11 cellular contexts compared by ENCODE assay signal in genomic region chr19:42875881-42876280, GRCh38. TPM values are rescaled to one million over a fixed set of nuclear protein-coding genes. Genes with fewer than 3 reads are reported as not detected.
DNase-seq lines count a peak whose midpoint lies in the region; FAIRE-seq and TF ChIP-seq lines count a peak whose summit lies in the region.
"Not testable (repeated sequence)": the region's sequence is repeated elsewhere in the genome, so short reads cannot be mapped to it uniquely, and the experiment has no call there.
"Had no signal": no experiment of that assay in that cellular context is flagged by ENCODE, and none has a peak within 500 bp of the region (broad histone marks: within the 10 kb centered on the region; RNA-seq: fewer than 3 reads in every experiment).

No MANE protein-coding gene starts in this region.

- peaks cover 22% of the 10 kb centered on the region for H3K4me1 ChIP-seq in astrocyte (ENCODE audit: insufficient read depth, low read length)
- H3K4me1 ChIP-seq in osteoblast (ENCODE audit: insufficient read depth, low read length): peaks cover 17% of the 10 kb centered on the region

- H3K79me2 ChIP-seq in astrocyte (ENCODE audit: insufficient read depth, low read length); osteoblast (ENCODE audit: insufficient read depth, low read length): not testable (repeated sequence)

- H3K36me3 Mint-ChIP-seq in astrocyte (ENCODE audit: low read depth, unreplicated experiment): not testable (repeated sequence)

- H3K9me3 ChIP-seq in AG04450 (ENCODE audit: control insufficient read depth, insufficient read depth, low read length); astrocyte (ENCODE audit: insufficient read depth, low read depth, low read length); osteoblast (ENCODE audit: low read depth, low read length): not testable (repeated sequence)

- H2AFZ ChIP-seq in astrocyte (ENCODE audit: low read depth, low read length) (peak overlapping the region; percentile 10), osteoblast (ENCODE audit: low read length) (peak overlapping the region; percentile 28)

- peak overlapping the region; percentile 66 for H3K27ac Mint-ChIP-seq in astrocyte (ENCODE audit: unreplicated experiment)

- H4K20me1 ChIP-seq in astrocyte (ENCODE audit: insufficient read depth, low read length); osteoblast (ENCODE audit: insufficient read depth, low read length): not testable (repeated sequence)

- H3K4me3 Mint-ChIP-seq in astrocyte (ENCODE audit: unreplicated experiment): not testable (repeated sequence)

- CTCF ChIA-PET in AG04450 (lab: Charles Lee): interaction anchor here (1.6 kb wide), 1 partner anchor 9 kb away, joined by 7 read pairs; no protein-coding TSS in a partner anchor

- not testable (repeated sequence) for H3K4me3 ChIP-seq in AG04450 (ENCODE audit: low read depth, low read length); astrocyte (ENCODE audit: insufficient read depth, low read depth, low read length); epithelial cell of esophagus (ENCODE audit: low read length); osteoblast (ENCODE audit: insufficient read depth, low read length)

- peaks cover 23% of the 10 kb centered on the region for H3K9me3 Mint-ChIP-seq in astrocyte (ENCODE audit: unreplicated experiment)

- peak; percentile 29 for FAIRE-seq in RCC 7860 (lab: Jason Lieb, UNC)
- not testable (repeated sequence) for FAIRE-seq in astrocyte (lab: Jason Lieb, UNC)

- not testable (repeated sequence) for H3K27me3 ChIP-seq in AG04450 (ENCODE audit: control insufficient read depth, insufficient read depth, low read length); astrocyte (ENCODE audit: insufficient read depth, low read length); osteoblast (ENCODE audit: insufficient read depth, low read length)

- POLR2A ChIA-PET in AG04450 (lab: Yijun Ruan, JAX): interaction anchor here (0.6 kb wide), 1 partner anchor 53 kb away, joined by 8 read pairs; no protein-coding TSS in a partner anchor

- H3K27ac ChIP-seq in AG04450 (ENCODE audit: low read depth, low read length) (peak overlapping the region; percentile 96), astrocyte (ENCODE audit: low read depth, low read length) (peak overlapping the region; percentile 93), osteoblast (ENCODE audit: low read depth, low read length) (peak overlapping the region; percentile 89)

- not testable (repeated sequence) for DNase-seq in AG04450 (ENCODE audit: low read depth, low spot score); osteoblast (ENCODE audit: insufficient read length, low spot score, missing footprints)
- DNase-seq in ELR (ENCODE audit: low read depth) (peak; percentile 57), HS-27A (ENCODE audit: low read depth) (peak; percentile 67), RCC 7860 (ENCODE audit: low spot score) (peak; percentile 65), astrocyte (ENCODE audit: low read depth) (peak; percentile 20), epithelial cell of esophagus (ENCODE audit: low read depth) (peak; percentile 55), iris pigment epithelial cell (ENCODE audit: low read depth) (peak; percentile 12)

- TF ChIP-seq CTCF in AG04450 (IDR thresholded peaks at IDR 0.05; ENCODE audit: low read depth, low read length); astrocyte (IDR thresholded peaks at IDR 0.05; ENCODE audit: insufficient read depth, low read depth, low read length); epithelial cell of esophagus (IDR thresholded peaks at IDR 0.05; ENCODE audit: insufficient read depth, low read depth, low read length, missing control alignments); osteoblast (IDR thresholded peaks at IDR 0.05; ENCODE audit: extremely low read depth, low read depth, low read length): not testable (repeated sequence)

- H3K36me3 ChIP-seq in astrocyte (ENCODE audit: insufficient read depth, low read length); osteoblast (ENCODE audit: insufficient read depth, low read length): not testable (repeated sequence)

- H3K27me3 Mint-ChIP-seq in astrocyte (ENCODE audit: low read depth, unreplicated experiment): not testable (repeated sequence)

- peak overlapping the region; percentile 39 for H3K4me2 ChIP-seq in astrocyte (ENCODE audit: low read length)
- not testable (repeated sequence) for H3K4me2 ChIP-seq in osteoblast (ENCODE audit: insufficient read depth, low read length)

- H3K9ac ChIP-seq in astrocyte (ENCODE audit: low read length): peak overlapping the region; percentile 77

- not testable (repeated sequence) for H3K4me1 Mint-ChIP-seq in astrocyte (ENCODE audit: low read depth, unreplicated experiment)

RNA-seq across cellular contexts. Expression of gene PSG1, which starts 3.6 kb away (rescaled TPM):
- polyA plus RNA-seq in AG04450 (2011; rRNA removed): 2.1 and 2.4 TPM in 2 replicates
- 0.61 and 1.7 TPM in 2 replicates for polyA minus RNA-seq in AG04450 (2011; rRNA and poly(A)+ RNA removed)
- total RNA-seq in astrocyte (0.52 and 1.0 TPM in 2 replicates), osteoblast (0.36 and 1.2 TPM in 2 replicates)
- total RNA-seq: CD4-positive, alpha-beta T cell; H4; Right ventricle myocardium inferior had no signal

RNA-seq across cellular contexts. Expression of gene PSG6, which starts 41.8 kb away (rescaled TPM):
- polyA plus RNA-seq in AG04450 (2011; rRNA removed): not detected in 2 replicates
- not detected in 2 replicates for polyA minus RNA-seq in AG04450 (2011; rRNA and poly(A)+ RNA removed)
- 0.23 TPM in 1 of 2 replicates, not detected in the other for total RNA-seq in astrocyte
- not detected in 2 replicates for total RNA-seq in osteoblast
- total RNA-seq: CD4-positive, alpha-beta T cell; H4; Right ventricle myocardium inferior had no signal
